8 cellular contexts compared by ENCODE assay signal in the genomic region with DNA sequence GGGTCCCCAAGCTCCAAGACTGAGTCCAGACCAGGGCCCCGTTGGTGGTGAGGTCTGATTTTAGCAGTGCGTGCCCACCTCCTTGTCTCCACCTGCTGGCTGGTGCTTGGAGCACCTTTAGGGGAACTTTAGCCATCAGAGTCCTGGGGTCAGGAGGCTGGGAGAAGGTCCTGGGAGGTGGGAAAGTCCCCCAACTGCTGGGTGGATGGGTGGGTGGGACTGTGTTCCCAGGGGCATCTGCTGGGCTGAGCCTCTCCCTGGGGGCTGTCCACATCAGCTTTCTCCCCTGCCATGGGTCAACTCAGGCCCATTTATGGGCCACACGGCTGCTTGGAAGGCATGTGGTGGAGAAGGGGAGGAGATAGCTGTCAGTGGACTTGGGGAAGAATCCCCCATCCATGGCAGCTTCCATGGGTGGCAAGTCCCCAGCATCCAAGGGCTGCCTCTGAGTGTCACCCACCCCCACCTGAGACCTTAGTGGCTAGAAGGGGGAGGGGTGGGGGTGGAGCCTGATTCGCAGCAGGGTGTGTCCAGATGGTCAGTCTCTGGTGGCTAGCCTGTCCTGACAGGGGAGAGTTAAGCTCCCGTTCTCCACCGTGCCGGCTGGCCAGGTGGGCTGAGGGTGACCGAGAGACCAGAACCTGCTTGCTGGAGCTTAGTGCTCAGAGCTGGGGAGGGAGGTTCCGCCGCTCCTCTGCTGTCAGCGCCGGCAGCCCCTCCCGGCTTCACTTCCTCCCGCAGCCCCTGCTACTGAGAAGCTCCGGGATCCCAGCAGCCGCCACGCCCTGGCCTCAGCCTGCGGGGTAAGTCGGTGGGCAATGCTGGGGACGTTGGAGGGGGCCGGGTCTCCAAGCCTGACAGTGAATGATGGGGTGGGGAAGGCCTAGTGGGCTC. TPM values are rescaled to one million over a fixed set of nuclear protein-coding genes. Genes with fewer than 3 reads are reported as not detected.
A peak's percentile ranks its signal among the peaks of the same experiment; 100 is the strongest.
DNase-seq lines count a peak whose midpoint lies in the region; ATAC-seq and TF ChIP-seq lines count a peak whose summit lies in the region.

A gene with protein sequence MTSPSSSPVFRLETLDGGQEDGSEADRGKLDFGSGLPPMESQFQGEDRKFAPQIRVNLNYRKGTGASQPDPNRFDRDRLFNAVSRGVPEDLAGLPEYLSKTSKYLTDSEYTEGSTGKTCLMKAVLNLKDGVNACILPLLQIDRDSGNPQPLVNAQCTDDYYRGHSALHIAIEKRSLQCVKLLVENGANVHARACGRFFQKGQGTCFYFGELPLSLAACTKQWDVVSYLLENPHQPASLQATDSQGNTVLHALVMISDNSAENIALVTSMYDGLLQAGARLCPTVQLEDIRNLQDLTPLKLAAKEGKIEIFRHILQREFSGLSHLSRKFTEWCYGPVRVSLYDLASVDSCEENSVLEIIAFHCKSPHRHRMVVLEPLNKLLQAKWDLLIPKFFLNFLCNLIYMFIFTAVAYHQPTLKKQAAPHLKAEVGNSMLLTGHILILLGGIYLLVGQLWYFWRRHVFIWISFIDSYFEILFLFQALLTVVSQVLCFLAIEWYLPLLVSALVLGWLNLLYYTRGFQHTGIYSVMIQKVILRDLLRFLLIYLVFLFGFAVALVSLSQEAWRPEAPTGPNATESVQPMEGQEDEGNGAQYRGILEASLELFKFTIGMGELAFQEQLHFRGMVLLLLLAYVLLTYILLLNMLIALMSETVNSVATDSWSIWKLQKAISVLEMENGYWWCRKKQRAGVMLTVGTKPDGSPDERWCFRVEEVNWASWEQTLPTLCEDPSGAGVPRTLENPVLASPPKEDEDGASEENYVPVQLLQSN (plus strand): TSS at position 541 of the 894 bp plus-strand sequence. CDS start 2,098 bp downstream, outside the sequence.

- DNase-seq in CD4-positive, alpha-beta memory T cell, result peak; percentile 40 to 52 (median 42)
- DNase-seq in NT2/D1 (ENCODE audit: low read depth, low spot score) (no peak), PC-9 (no peak)
- DNase-seq in activated naive CD4-positive, alpha-beta T cell treated with anti-CD3 and anti-CD28 coated beads, Interleukin-2, amount 50 U/mL, for 72 hours (ENCODE audit: low spot score in 2 of 2), result peak; percentile 50 to 65
- DNase-seq in stimulated activated CD4-positive, alpha-beta T cell treated with anti-CD3 and anti-CD28 coated beads, Interleukin-15, amount 100 ng/mL, for 24 hours, result peak; percentile 61

- H3K36me3 ChIP-seq in CD4-positive, alpha-beta memory T cell (ENCODE audit: insufficient read depth, low read length), result peaks cover 17% of the 10 kb centered on the region
- H3K36me3 ChIP-seq in NT2/D1 (ENCODE audit: insufficient read depth, insufficient read length, low read length), result no peaks in the 10 kb centered on the region
- peaks cover 2% of the 10 kb centered on the region for H3K36me3 ChIP-seq in iPS-15b (ENCODE audit: control insufficient read depth, insufficient read depth, low read length)
- no peaks in the 10 kb centered on the region for H3K36me3 ChIP-seq in PC-9 (ENCODE audit: low read depth)

- no peaks in the 10 kb centered on the region for H3K9me3 Mint-ChIP-seq in CD4-positive, alpha-beta memory T cell
- no peaks in the 10 kb centered on the region for H3K9me3 Mint-ChIP-seq in activated naive CD4-positive, alpha-beta T cell treated with anti-CD3 and anti-CD28 coated beads, Interleukin-2, amount 50 U/mL, for 72 hours

- intact Hi-C loops in CD4-positive, alpha-beta memory T cell (cut with micrococcal nuclease), result loop anchor here (1.0 kb wide), 2 partner anchors 29 to 52 kb away; no protein-coding TSS in a partner anchor
- intact Hi-C loops in PC-9 (cut with micrococcal nuclease; ENCODE audit: unreplicated experiment), result no loop called here

- peaks cover 51% of the 10 kb centered on the region for H3K4me1 ChIP-seq in CD4-positive, alpha-beta memory T cell (ENCODE audit: insufficient read depth, low read length)
- H3K4me1 ChIP-seq in NT2/D1 (ENCODE audit: insufficient read depth, insufficient read length) (peaks cover 8% of the 10 kb centered on the region), iPS-15b (ENCODE audit: control insufficient read depth, insufficient read depth, low read length) (peaks cover 4% of the 10 kb centered on the region), PC-9 (replicated peaks; ENCODE audit: insufficient read depth) (peaks cover 29% of the 10 kb centered on the region)

- no peaks in the 10 kb centered on the region for H3K9me3 ChIP-seq in CD4-positive, alpha-beta memory T cell (ENCODE audit: control insufficient read depth in 1 of 2, low read length in 2 of 2)
- H3K9me3 ChIP-seq in NT2/D1 (ENCODE audit: insufficient read depth, low read length) (no peaks in the 10 kb centered on the region), iPS-15b (ENCODE audit: control insufficient read depth, insufficient read depth, low read length) (no peaks in the 10 kb centered on the region), PC-9 (ENCODE audit: insufficient read depth, low read depth) (no peaks in the 10 kb centered on the region)

- TF ChIP-seq CTCF in PC-9 (conservative IDR thresholded peaks at IDR 0.05), result no peak; the same call in 1 of the 2 replicates

- H3K79me2 ChIP-seq in PC-9 (ENCODE audit: low read depth), result no peaks in the 10 kb centered on the region

- peak; percentile 29 for ATAC-seq in GM21619 (IDR thresholded peaks at IDR 0.05; ENCODE audit: unreplicated experiment)
- ATAC-seq in activated naive CD4-positive, alpha-beta T cell treated with anti-CD3 and anti-CD28 coated beads, Interleukin-2, amount 50 U/mL, for 72 hours, result peak in 1 of 2 donors; percentile 23
- no peak for ATAC-seq in HG03520 (IDR thresholded peaks at IDR 0.05; ENCODE audit: unreplicated experiment)

- no peak within 1 kb of the TSS for H2AFZ ChIP-seq in PC-9

- H3K36me3 Mint-ChIP-seq in CD4-positive, alpha-beta memory T cell, result peaks cover 19 to 33% of the 10 kb centered on the region in 2 donors
- peaks cover 13 to 19% of the 10 kb centered on the region in 2 donors for H3K36me3 Mint-ChIP-seq in activated naive CD4-positive, alpha-beta T cell treated with anti-CD3 and anti-CD28 coated beads, Interleukin-2, amount 50 U/mL, for 72 hours

- H3K27me3 ChIP-seq in CD4-positive, alpha-beta memory T cell (ENCODE audit: insufficient read depth, low read length), result no peaks in the 10 kb centered on the region
- H3K27me3 ChIP-seq in NT2/D1 (ENCODE audit: insufficient read depth, insufficient read length) (no peaks in the 10 kb centered on the region), iPS-15b (ENCODE audit: control insufficient read depth, insufficient read depth, low read length) (no peaks in the 10 kb centered on the region), PC-9 (ENCODE audit: insufficient read depth, low read depth) (no peaks in the 10 kb centered on the region)

- BruUV-seq in PC-9 (replicated peaks; lab: Mats Ljungman, UMichigan), result no TSS peak

- no peak within 1 kb of the TSS for H3K4me2 ChIP-seq in PC-9

- no peaks in the 10 kb centered on the region for H3K27me3 Mint-ChIP-seq in CD4-positive, alpha-beta memory T cell

- peak within 1 kb of the TSS; percentile 47 to 79 for H3K4me3 ChIP-seq in CD4-positive, alpha-beta memory T cell (ENCODE audit: low read length in 2 of 2)
- H3K4me3 ChIP-seq in NT2/D1 (ENCODE audit: insufficient read length, low read depth), result no peak within 1 kb of the TSS
- peak within 1 kb of the TSS; percentile 35 for H3K4me3 ChIP-seq in iPS-15b (ENCODE audit: low read depth, low read length)
- H3K4me3 ChIP-seq in PC-9, result no peak within 1 kb of the TSS

- no peaks in the 10 kb centered on the region for H3K9me2 ChIP-seq in PC-9 (ENCODE audit: insufficient read depth)

- peak within 1 kb of the TSS; percentile 50 for H3K9ac ChIP-seq in NT2/D1 (ENCODE audit: insufficient read length, low read depth)
- no peak within 1 kb of the TSS for H3K9ac ChIP-seq in iPS-15b (ENCODE audit: low read depth, low read length)

- peak within 1 kb of the TSS; percentile 97 to 100 (median 99) for H3K27ac Mint-ChIP-seq in CD4-positive, alpha-beta memory T cell
- H3K27ac Mint-ChIP-seq in activated naive CD4-positive, alpha-beta T cell treated with anti-CD3 and anti-CD28 coated beads, Interleukin-2, amount 50 U/mL, for 72 hours, result peak within 1 kb of the TSS; percentile 97 to 98

- H4K20me1 ChIP-seq in PC-9 (ENCODE audit: insufficient read depth), result no peaks in the 10 kb centered on the region

- H3K4me1 Mint-ChIP-seq in CD4-positive, alpha-beta memory T cell, result peaks cover 26 to 65% (median 43%) of the 10 kb centered on the region in 4 donors

- H3K4me3 Mint-ChIP-seq in CD4-positive, alpha-beta memory T cell, result peak within 1 kb of the TSS; percentile 91 to 99 (median 97)

- peak within 1 kb of the TSS; percentile 92 for H3K27ac ChIP-seq in CD4-positive, alpha-beta memory T cell (ENCODE audit: low read depth, low read length)
- no peak within 1 kb of the TSS for H3K27ac ChIP-seq in PC-9

- CTCF ChIA-PET in CD4-positive, alpha-beta memory T cell (lab: Charles Lee; ENCODE audit: partially characterized antibody), result interaction anchor here (0.7 to 4.5 kb wide), 30 partner anchors 8 to 628 kb away, joined by 3 to 86 read pairs (median 4); a partner anchor contains a TSS
- CTCF ChIA-PET in PC-9 (lab: Charles Lee), result interaction anchor here (0.6 to 1.2 kb wide), 2 partner anchors 51 to 79 kb away, joined by 4 to 5 read pairs; no protein-coding TSS in a partner anchor

- POLR2A ChIA-PET in CD4-positive, alpha-beta memory T cell (lab: Charles Lee; ENCODE audit: partially characterized antibody), result interaction anchor here (1.0 to 7.3 kb wide), 14 partner anchors 11 to 128 kb away, joined by 3 to 129 read pairs (median 9); a partner anchor contains a TSS
- POLR2A ChIA-PET in PC-9 (lab: Charles Lee; ENCODE audit: unreplicated experiment), result no interaction called here

- peaks cover 19% of the 10 kb centered on the region for H3F3A ChIP-seq in PC-9 (ENCODE audit: insufficient read depth, low read depth)

RNA-seq across cellular contexts. Expression of the gene that starts here (rescaled TPM):
- total RNA-seq in CD4-positive, alpha-beta memory T cell, result 100 to 1,000 TPM in 1 of 2 experiments, 10 to 100 TPM in 1; 95.0 to 101 TPM
- polyA plus RNA-seq in CD4-positive, alpha-beta memory T cell, result 100 to 1,000 TPM; 118 to 127 TPM
- 10 to 100 TPM; 29.1 to 42.0 TPM for total RNA-seq in activated naive CD4-positive, alpha-beta T cell treated with anti-CD3 and anti-CD28 coated beads, Interleukin-2, amount 50 U/mL, for 72 hours
- 3.1 and 5.3 TPM in 2 replicates for total RNA-seq in PC-9 (2021)

Comparison
In these comparisons a context has a peak if more than half of its experiments do, and no peak if none do; other contexts are left out.
1. DNase-seq: peak in CD4-positive, alpha-beta memory T cell (5 of 5), activated naive CD4-positive, alpha-beta T cell treated with anti-CD3 and anti-CD28 coated beads, Interleukin-2, amount 50 U/mL, for 72 hours (2 of 2) and stimulated activated CD4-positive, alpha-beta T cell treated with anti-CD3 and anti-CD28 coated beads, Interleukin-15, amount 100 ng/mL, for 24 hours (single experiment); none in NT2/D1 (single experiment) and PC-9 (0 of 2).
2. H3K4me3 ChIP-seq: peak in CD4-positive, alpha-beta memory T cell (2 of 2) and iPS-15b (single experiment); none in NT2/D1 (single experiment) and PC-9 (single experiment).